ENCODE assay signal across 1 cellular context in genomic region chr17:19509281-19509852, GRCh38. TPM values are rescaled to one million over a fixed set of nuclear protein-coding genes. Genes with fewer than 3 reads are reported as not detected.
"Had no signal": no experiment of that assay in that cellular context is flagged by ENCODE, and none has a peak within 500 bp of the region (broad histone marks: within the 10 kb centered on the region; RNA-seq: fewer than 3 reads in every experiment).

No MANE protein-coding gene starts in this region.

RNA-seq across cellular contexts. Expression of gene SLC47A1, which starts 24.3 kb away (rescaled TPM):
- total RNA-seq: naive thymus-derived CD8-positive, alpha-beta T cell had no signal
